In genomic region chr6:14596410-14596809, GRCh38 we compare ENCODE assay signal across 12 cellular contexts.
A peak's percentile ranks its signal among the peaks of the same experiment; 100 is the strongest.
DNase-seq lines count a peak whose midpoint lies in the region; ATAC-seq and TF ChIP-seq lines count a peak whose summit lies in the region.
"Had no signal": no experiment of that assay in that cellular context is flagged by ENCODE, and none has a peak within 500 bp of the region (broad histone marks: within the 10 kb centered on the region; RNA-seq: fewer than 3 reads in every experiment).

No MANE protein-coding gene starts in this region.

- no peaks in the 10 kb centered on the region for H3K27me3 ChIP-seq in stomach

- TF ChIP-seq EP300 in stomach (IDR thresholded peaks at IDR 0.05), result no peak

- no peak overlapping the region for H3K27ac ChIP-seq in stomach
- H3K27ac ChIP-seq: tibial artery had no signal

- TF ChIP-seq CTCF in fibroblast of mammary gland (conservative IDR thresholded peaks at IDR 0.05; ENCODE audit: control insufficient read depth, insufficient read depth, low read depth, low read length) (no peak), stomach (IDR thresholded peaks at IDR 0.05) (no peak)

- peaks cover 0 to 3% (median under 1%) of the 10 kb centered on the region in 4 donors for H3K4me1 ChIP-seq in stomach
- H3K4me1 ChIP-seq: tibial artery had no signal

- DNase-seq in Right ventricle myocardium superior (peak; percentile 59), left ventricle myocardium superior (no peak), RKO (ENCODE audit: low spot score) (peak; percentile 4), fibroblast of mammary gland (ENCODE audit: low read depth) (peak; percentile 97), stomach (peak; percentile 28), NCI-H774 (lab: John Stamatoyannopoulos, UW) (no peak), middle frontal gyrus (ENCODE audit: extremely low spot score, low spot score) (no peak)
- DNase-seq: activated B cell treated with CpG ODN at 0.5 μM for 24 hours, kidney, NCI-H2081 had no signal

- H3K9me3 ChIP-seq in stomach, result no peaks in the 10 kb centered on the region
- H3K9me3 ChIP-seq: tibial artery had no signal

- TF ChIP-seq POLR2A in stomach (IDR thresholded peaks at IDR 0.05), result no peak

- ATAC-seq in Right ventricle myocardium superior (ENCODE audit: poor library complexity) (no peak), left ventricle myocardium superior (no peak), GM19397 (IDR thresholded peaks at IDR 0.05; ENCODE audit: unreplicated experiment) (no peak)

- no peaks in the 10 kb centered on the region for H3K36me3 ChIP-seq in stomach
- H3K36me3 ChIP-seq: tibial artery had no signal

- no peak overlapping the region for H3K4me3 ChIP-seq in fibroblast of mammary gland (ENCODE audit: control insufficient read depth, low read depth, low read length)
- H3K4me3 ChIP-seq in stomach, result no peak overlapping the region
- H3K4me3 ChIP-seq: tibial artery had no signal

- intact Hi-C loops in Right ventricle myocardium superior (cut with DNase I) (no loop called here), left ventricle myocardium superior (cut with micrococcal nuclease) (no loop called here), stomach (cut with DNase I; ENCODE audit: low total_unique reads) (no loop called here)

- 85 to 94% (median 93%) methylated on average over 4 of the region's 4 CpGs for WGBS in stomach, 5 donors

Comparison
In these comparisons a context has a peak if more than half of its experiments do, and no peak if none do; other contexts are left out.
1. DNase-seq: peak in Right ventricle myocardium superior (single experiment), RKO (single experiment), fibroblast of mammary gland (single experiment) and stomach (single experiment); none in left ventricle myocardium superior (single experiment), NCI-H774 (single experiment) and middle frontal gyrus (single experiment).